21 cellular contexts compared by ENCODE assay signal in genomic region chr22:30523646-30524489, GRCh38.
"Had no signal": no experiment of that assay in that cellular context is flagged by ENCODE, and none has a peak within 500 bp of the region (broad histone marks: within the 10 kb centered on the region; RNA-seq: fewer than 3 reads in every experiment).

No MANE protein-coding gene starts in this region.

- ATAC-seq: activated CD8-positive, alpha-beta memory T cell treated with anti-CD3 and anti-CD28 coated beads, Interleukin-2, amount 10 ng/mL, durations not matched to agents 7 days and 5 days; right cardiac atrium; stimulated activated naive CD8-positive, alpha-beta T cell treated with anti-CD3 and anti-CD28 coated beads, Interleukin-15, Interleukin-2, amounts not matched to agents 100 U/mL and 50 U/mL, for 24 hours; T-helper 17 cell had no signal

- H3K4me1 ChIP-seq: left ventricle myocardium inferior, tibial artery, uterus had no signal

- H3K4me3 ChIP-seq: dorsolateral prefrontal cortex, left ventricle myocardium inferior, skin epidermis, tibial artery, uterus had no signal

- DNase-seq: activated B cell treated with CpG ODN at 0.5 μM for 24 hours; activated CD4-positive, alpha-beta memory T cell treated with anti-CD3 and anti-CD28 coated beads, Interleukin-2, amount 10 ng/mL, durations not matched to agents 7 days and 5 days; activated CD4-positive, alpha-beta T cell treated with anti-CD3 and anti-CD28 coated beads for 4 hours; activated CD8-positive, alpha-beta memory T cell treated with anti-CD3 and anti-CD28 coated beads, Interleukin-2, amount 10 ng/mL, durations not matched to agents 7 days and 5 days; activated naive CD8-positive, alpha-beta T cell treated with anti-CD3 and anti-CD28 coated beads for 36 hours; central memory CD4-positive, alpha-beta T cell; dorsolateral prefrontal cortex; foreskin melanocyte; glutamatergic neuron; left ventricle myocardium inferior; mammary epithelial cell; nephron progenitor cell; occipital lobe; right cardiac atrium; stimulated activated naive CD8-positive, alpha-beta T cell treated with anti-CD3 and anti-CD28 coated beads, Interleukin-15, Interleukin-2, amounts not matched to agents 100 U/mL and 50 U/mL, for 24 hours; substantia nigra; T-helper 17 cell; tibial artery; uterus had no signal

- H3K9me3 ChIP-seq: left ventricle myocardium inferior, tibial artery, uterus had no signal

- H3K27ac ChIP-seq: dorsolateral prefrontal cortex, epithelial cell of prostate, left ventricle myocardium inferior, skin epidermis, tibial artery, uterus had no signal

- H3K36me3 ChIP-seq: left ventricle myocardium inferior, tibial artery, uterus had no signal

- H3K27me3 ChIP-seq: dorsolateral prefrontal cortex, uterus had no signal
